In the genomic region with DNA sequence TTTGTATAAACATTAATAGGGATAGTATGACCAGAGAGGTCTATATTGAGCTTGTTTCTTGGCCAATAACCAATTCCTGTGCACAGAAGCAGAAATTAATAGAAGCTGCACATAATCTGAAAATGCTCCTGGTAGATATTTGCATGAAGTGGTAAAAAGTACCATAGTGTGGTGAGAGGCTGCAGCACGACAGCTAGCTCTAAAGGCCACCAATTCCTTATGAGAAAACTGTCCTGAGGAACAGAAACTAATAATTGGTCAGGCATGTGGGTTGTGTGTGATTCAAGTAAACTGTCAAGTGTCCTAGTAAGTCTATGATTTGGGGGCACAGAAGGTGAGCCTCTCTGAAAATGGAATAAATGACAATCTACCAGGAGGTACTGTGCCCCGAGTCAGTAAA, we compare ENCODE assay signal across 13 cellular contexts. TPM values are rescaled to one million over a fixed set of nuclear protein-coding genes. Genes with fewer than 3 reads are reported as not detected.
DNase-seq lines count a peak whose midpoint lies in the region; ATAC-seq and TF ChIP-seq lines count a peak whose summit lies in the region.
"Had no signal": no experiment of that assay in that cellular context is flagged by ENCODE, and none has a peak within 500 bp of the region (broad histone marks: within the 10 kb centered on the region; RNA-seq: fewer than 3 reads in every experiment).

No MANE protein-coding gene starts in this region.

- TF ChIP-seq CTCF in GM12864 (IDR thresholded peaks at IDR 0.05; ENCODE audit: low read depth, low read length, missing control alignments), result no peak

- DNase-seq in GM12864 (ENCODE audit: low read depth), result peak; percentile 90
- no peak for DNase-seq in H4 (ENCODE audit: low spot score)
- no peak for DNase-seq in NCI-H128 (lab: John Stamatoyannopoulos, UW; ENCODE audit: unreplicated experiment)
- DNase-seq in iPS-NIHi11 (ENCODE audit: low spot score), result no peak
- no peak for DNase-seq in NCI-H774 (lab: John Stamatoyannopoulos, UW)
- DNase-seq: activated naive CD8-positive, alpha-beta T cell treated with anti-CD3 and anti-CD28 coated beads, Interleukin-2, amount 50 U/mL, for 24 hours; DMS79 treated with DMSO at 0.1 percent for 48 hours; H7 had no signal

- ATAC-seq in GM19328 (IDR thresholded peaks at IDR 0.05; ENCODE audit: unreplicated experiment), result peak; percentile 98
- peak; percentile 99 for ATAC-seq in HG02642 (IDR thresholded peaks at IDR 0.05; ENCODE audit: poor library complexity, unreplicated experiment)
- ATAC-seq in HG03378 (IDR thresholded peaks at IDR 0.05; ENCODE audit: unreplicated experiment), result peak; percentile 99
- ATAC-seq: activated naive CD8-positive, alpha-beta T cell treated with anti-CD3 and anti-CD28 coated beads, Interleukin-2, amount 50 U/mL, for 24 hours had no signal

- H3K4me3 ChIP-seq in GM12864 (ENCODE audit: low read depth, low read length), result no peak overlapping the region

RNA-seq across cellular contexts. Expression of a gene that starts 51.5 kb away (rescaled TPM):
- not detected in 2 replicates for total RNA-seq in H4 (2014; rRNA removed; shearing (Covaris generic))
- total RNA-seq: dermis microvascular lymphatic vessel endothelial cell, M059J had no signal
